ENCODE assay signal across 37 cellular contexts in the genomic region with DNA sequence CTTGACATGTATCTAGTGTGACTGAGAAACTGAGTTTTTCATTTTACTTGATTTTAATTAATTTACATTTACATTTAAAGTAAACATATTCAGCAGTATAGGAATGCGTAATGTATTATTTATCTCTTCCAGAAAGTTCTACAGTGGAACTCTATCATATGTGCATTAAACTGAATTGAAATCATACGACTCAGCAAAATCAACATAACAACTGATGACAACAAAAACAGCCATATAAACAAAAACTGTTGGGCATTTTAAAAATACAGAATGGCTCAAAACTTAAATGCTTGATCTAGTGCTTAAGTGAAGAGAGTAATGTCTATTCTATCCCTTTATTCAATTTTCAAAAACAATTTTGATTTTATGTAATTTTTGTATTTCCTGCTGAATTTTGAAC.
"Had no signal": no experiment of that assay in that cellular context is flagged by ENCODE, and none has a peak within 500 bp of the region (broad histone marks: within the 10 kb centered on the region; RNA-seq: fewer than 3 reads in every experiment).

No MANE protein-coding gene starts in this region.

- H3K27ac Mint-ChIP-seq: activated B cell treated with CpG ODN at 0.5 μM for 24 hours; activated CD4-positive, alpha-beta memory T cell treated with anti-CD3 and anti-CD28 coated beads for 36 hours; activated CD4-positive, alpha-beta T cell treated with anti-CD3 and anti-CD28 coated beads, Interleukin-2, amount 10 ng/mL, durations not matched to agents 24 days and 14 days; activated CD8-positive, alpha-beta T cell treated with anti-CD3 and anti-CD28 coated beads for 36 hours; activated naive CD4-positive, alpha-beta T cell treated with anti-CD3 and anti-CD28 coated beads for 36 hours; activated naive CD4-positive, alpha-beta T cell treated with anti-CD3 and anti-CD28 coated beads, Interleukin-2, amount 50 U/mL, for 72 hours; activated naive CD8-positive, alpha-beta T cell treated with anti-CD3 and anti-CD28 coated beads for 36 hours; activated T-cell treated with anti-CD3 and anti-CD28 coated beads, Interleukin-2, amount 50 U/mL, for 72 hours; activated T-helper 1 cell treated with anti-CD3 and anti-CD28 coated beads, Interleukin-12 subunit alpha, Interleukin-12 subunit beta, Interleukin-2, Interleukin-4 antibody, amounts not matched to agents 30 ng/mL and 10 ng/mL and 1 ng/mL, durations not matched to agents 14 hours and 24 hours and 36 hours; activated T-helper 17 cell treated with anti-CD3 and anti-CD28 coated beads, Interleukin-2, amount 50 U/mL, for 72 hours; brain; T-helper 1 cell treated with Interleukin-12 subunit alpha and Interleukin-12 subunit beta and Interleukin-4 antibody, amounts not matched to agents 30 μg/mL and 1 μg/mL, for 36 hours; T-helper 2 cell treated with Interferon-gamma antibody and Interleukin-4, amounts not matched to agents 5 μg/mL and 100 μg/mL, for 36 hours had no signal

- H3K4me3 Mint-ChIP-seq: activated B cell treated with CpG ODN at 0.5 μM for 24 hours; activated CD4-positive, alpha-beta memory T cell treated with anti-CD3 and anti-CD28 coated beads for 36 hours; activated CD4-positive, alpha-beta T cell treated with anti-CD3 and anti-CD28 coated beads, Interleukin-2, amount 10 ng/mL, durations not matched to agents 24 days and 14 days; activated CD8-positive, alpha-beta T cell treated with anti-CD3 and anti-CD28 coated beads for 36 hours; activated naive CD4-positive, alpha-beta T cell treated with anti-CD3 and anti-CD28 coated beads for 36 hours; activated naive CD8-positive, alpha-beta T cell treated with anti-CD3 and anti-CD28 coated beads for 36 hours; activated T-cell treated with anti-CD3 and anti-CD28 coated beads, Interleukin-2, amount 50 U/mL, for 4 hours; activated T-cell treated with anti-CD3 and anti-CD28 coated beads, Interleukin-2, amount 50 U/mL, for 72 hours; activated T-helper 1 cell treated with anti-CD3 and anti-CD28 coated beads, Interleukin-12 subunit alpha, Interleukin-12 subunit beta, Interleukin-2, Interleukin-4 antibody, amounts not matched to agents 30 ng/mL and 10 ng/mL and 1 ng/mL, durations not matched to agents 14 hours and 24 hours and 36 hours; activated T-helper 17 cell treated with anti-CD3 and anti-CD28 coated beads, Interleukin-2, amount 50 U/mL, for 72 hours; brain; central memory CD8-positive, alpha-beta T cell; T-helper 1 cell treated with Interleukin-12 subunit alpha and Interleukin-12 subunit beta and Interleukin-4 antibody, amounts not matched to agents 30 μg/mL and 1 μg/mL, for 36 hours; T-helper 2 cell treated with Interferon-gamma antibody and Interleukin-4, amounts not matched to agents 5 μg/mL and 100 μg/mL, for 36 hours had no signal

- H3K27me3 Mint-ChIP-seq: activated B cell treated with CpG ODN at 0.5 μM for 24 hours; activated CD4-positive, alpha-beta memory T cell treated with anti-CD3 and anti-CD28 coated beads for 36 hours; activated CD4-positive, alpha-beta T cell treated with anti-CD3 and anti-CD28 coated beads, Interleukin-2, amount 10 ng/mL, durations not matched to agents 24 days and 14 days; activated CD8-positive, alpha-beta T cell treated with anti-CD3 and anti-CD28 coated beads for 36 hours; activated naive CD8-positive, alpha-beta T cell treated with anti-CD3 and anti-CD28 coated beads for 36 hours; brain; central memory CD8-positive, alpha-beta T cell had no signal

- H3K36me3 Mint-ChIP-seq: activated CD4-positive, alpha-beta memory T cell treated with anti-CD3 and anti-CD28 coated beads for 36 hours; activated naive CD4-positive, alpha-beta T cell treated with anti-CD3 and anti-CD28 coated beads, Interleukin-2, amount 50 U/mL, for 72 hours; activated naive CD8-positive, alpha-beta T cell treated with anti-CD3 and anti-CD28 coated beads for 36 hours; brain had no signal

- H3K9me3 Mint-ChIP-seq: T-helper 2 cell treated with Interferon-gamma antibody and Interleukin-4, amounts not matched to agents 5 μg/mL and 100 μg/mL, for 36 hours had no signal

- H3K9me3 ChIP-seq: adrenal gland had no signal

- H3K4me1 Mint-ChIP-seq: activated B cell treated with CpG ODN at 0.5 μM for 24 hours; activated CD4-positive, alpha-beta T cell treated with anti-CD3 and anti-CD28 coated beads, Interleukin-2, amount 10 ng/mL, durations not matched to agents 24 days and 14 days; activated naive CD8-positive, alpha-beta T cell treated with anti-CD3 and anti-CD28 coated beads for 36 hours; activated T-helper 17 cell treated with anti-CD3 and anti-CD28 coated beads, Interleukin-2, amount 50 U/mL, for 72 hours; brain; central memory CD8-positive, alpha-beta T cell had no signal

- ATAC-seq: activated CD8-positive, alpha-beta T cell treated with anti-CD3 and anti-CD28 coated beads for 36 hours; activated naive CD4-positive, alpha-beta T cell treated with anti-CD3 and anti-CD28 coated beads, Interleukin-2, amount 50 U/mL, for 72 hours; activated T-cell treated with anti-CD3 and anti-CD28 coated beads, Interleukin-2, amount 50 U/mL, for 4 hours; activated T-cell treated with anti-CD3 and anti-CD28 coated beads, Interleukin-2, amount 50 U/mL, for 72 hours; activated T-helper 17 cell treated with anti-CD3 and anti-CD28 coated beads, Interleukin-2, amount 50 U/mL, for 72 hours had no signal

- DNase-seq: activated B cell treated with CpG ODN at 0.5 μM for 24 hours; activated CD4-positive, alpha-beta memory T cell treated with anti-CD3 and anti-CD28 coated beads for 36 hours; activated CD4-positive, alpha-beta T cell treated with anti-CD3 and anti-CD28 coated beads for 4 hours; activated CD4-positive, alpha-beta T cell treated with anti-CD3 and anti-CD28 coated beads, Interleukin-2, amount 10 ng/mL, durations not matched to agents 24 days and 14 days; activated CD4-positive, alpha-beta T cell treated with anti-CD3 and anti-CD28 coated beads, Interleukin-2, amount 50 U/mL, for 1 hour; activated CD4-positive, alpha-beta T cell treated with anti-CD3 and anti-CD28 coated beads, Interleukin-2, amount 50 U/mL, for 4 hours; activated CD4-positive, CD25-positive, alpha-beta regulatory T cell treated with anti-CD3 and anti-CD28 coated beads, Interleukin-2, amount 50 U/mL, for 72 hours; activated CD8-positive, alpha-beta memory T cell treated with anti-CD3 and anti-CD28 coated beads, Interleukin-2, amount 50 U/mL, for 4 hours; activated CD8-positive, alpha-beta T cell treated with anti-CD3 and anti-CD28 coated beads for 36 hours; activated effector memory CD4-positive, alpha-beta T cell treated with anti-CD3 and anti-CD28 coated beads, Interleukin-2, amount 50 U/mL, for 16 hours; activated gamma-delta T cell treated with Interleukin-2 at 50 U/mL for 16 hours; activated naive CD4-positive, alpha-beta T cell; activated naive CD4-positive, alpha-beta T cell treated with anti-CD3 and anti-CD28 coated beads for 36 hours; activated naive CD4-positive, alpha-beta T cell treated with anti-CD3 and anti-CD28 coated beads, Interleukin-2, amount 50 U/mL, for 16 hours; activated naive CD8-positive, alpha-beta T cell treated with anti-CD3 and anti-CD28 coated beads for 36 hours; activated T-cell treated with anti-CD3 and anti-CD28 coated beads for 4 hours; activated T-cell treated with anti-CD3 and anti-CD28 coated beads, Interleukin-2, amount 50 U/mL, for 1 hour; activated T-cell treated with anti-CD3 and anti-CD28 coated beads, Interleukin-2, amount 50 U/mL, for 4 hours; activated T-cell treated with anti-CD3 and anti-CD28 coated beads, Interleukin-2, amount 50 U/mL, for 72 hours; adrenal gland; amniotic stem cell; aorta; caudate nucleus; cerebellar nuclear complex; T-helper 2 cell; T-helper 9 cell had no signal

- FAIRE-seq: bronchial epithelial cell, TTC549 had no signal

- H3K36me3 ChIP-seq: adrenal gland, cardiac muscle cell had no signal

- H3K4me1 ChIP-seq: adrenal gland had no signal

- H3K27me3 ChIP-seq: adrenal gland, cardiac muscle cell had no signal

- H3K27ac ChIP-seq: adrenal gland, cardiac muscle cell, VCaP had no signal

- H3K4me3 ChIP-seq: adrenal gland, cardiac muscle cell had no signal
